Comparison of ENCODE assay signal across 1 cellular context in genomic region chr6:163438298-163438939, GRCh38.
TF ChIP-seq lines count a peak whose summit lies in the region.

No MANE protein-coding gene starts in this region.

TF ChIP-seq in SK-N-SH, 30 proteins besides CTCF, POLR2A, EP300 and RAD21 (continued from another document):
- TF ChIP-seq, protein P1, sequence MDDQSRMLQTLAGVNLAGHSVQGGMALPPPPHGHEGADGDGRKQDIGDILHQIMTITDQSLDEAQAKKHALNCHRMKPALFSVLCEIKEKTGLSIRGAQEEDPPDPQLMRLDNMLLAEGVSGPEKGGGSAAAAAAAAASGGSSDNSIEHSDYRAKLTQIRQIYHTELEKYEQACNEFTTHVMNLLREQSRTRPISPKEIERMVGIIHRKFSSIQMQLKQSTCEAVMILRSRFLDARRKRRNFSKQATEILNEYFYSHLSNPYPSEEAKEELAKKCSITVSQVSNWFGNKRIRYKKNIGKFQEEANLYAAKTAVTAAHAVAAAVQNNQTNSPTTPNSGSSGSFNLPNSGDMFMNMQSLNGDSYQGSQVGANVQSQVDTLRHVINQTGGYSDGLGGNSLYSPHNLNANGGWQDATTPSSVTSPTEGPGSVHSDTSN (IDR thresholded peaks at IDR 0.05): no peak
- TF ChIP-seq, protein P2, sequence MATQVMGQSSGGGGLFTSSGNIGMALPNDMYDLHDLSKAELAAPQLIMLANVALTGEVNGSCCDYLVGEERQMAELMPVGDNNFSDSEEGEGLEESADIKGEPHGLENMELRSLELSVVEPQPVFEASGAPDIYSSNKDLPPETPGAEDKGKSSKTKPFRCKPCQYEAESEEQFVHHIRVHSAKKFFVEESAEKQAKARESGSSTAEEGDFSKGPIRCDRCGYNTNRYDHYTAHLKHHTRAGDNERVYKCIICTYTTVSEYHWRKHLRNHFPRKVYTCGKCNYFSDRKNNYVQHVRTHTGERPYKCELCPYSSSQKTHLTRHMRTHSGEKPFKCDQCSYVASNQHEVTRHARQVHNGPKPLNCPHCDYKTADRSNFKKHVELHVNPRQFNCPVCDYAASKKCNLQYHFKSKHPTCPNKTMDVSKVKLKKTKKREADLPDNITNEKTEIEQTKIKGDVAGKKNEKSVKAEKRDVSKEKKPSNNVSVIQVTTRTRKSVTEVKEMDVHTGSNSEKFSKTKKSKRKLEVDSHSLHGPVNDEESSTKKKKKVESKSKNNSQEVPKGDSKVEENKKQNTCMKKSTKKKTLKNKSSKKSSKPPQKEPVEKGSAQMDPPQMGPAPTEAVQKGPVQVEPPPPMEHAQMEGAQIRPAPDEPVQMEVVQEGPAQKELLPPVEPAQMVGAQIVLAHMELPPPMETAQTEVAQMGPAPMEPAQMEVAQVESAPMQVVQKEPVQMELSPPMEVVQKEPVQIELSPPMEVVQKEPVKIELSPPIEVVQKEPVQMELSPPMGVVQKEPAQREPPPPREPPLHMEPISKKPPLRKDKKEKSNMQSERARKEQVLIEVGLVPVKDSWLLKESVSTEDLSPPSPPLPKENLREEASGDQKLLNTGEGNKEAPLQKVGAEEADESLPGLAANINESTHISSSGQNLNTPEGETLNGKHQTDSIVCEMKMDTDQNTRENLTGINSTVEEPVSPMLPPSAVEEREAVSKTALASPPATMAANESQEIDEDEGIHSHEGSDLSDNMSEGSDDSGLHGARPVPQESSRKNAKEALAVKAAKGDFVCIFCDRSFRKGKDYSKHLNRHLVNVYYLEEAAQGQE (IDR thresholded peaks at IDR 0.05; ENCODE audit: low read depth, low read length): no peak
